ENCODE assay signal across 9 cellular contexts in the genomic region with DNA sequence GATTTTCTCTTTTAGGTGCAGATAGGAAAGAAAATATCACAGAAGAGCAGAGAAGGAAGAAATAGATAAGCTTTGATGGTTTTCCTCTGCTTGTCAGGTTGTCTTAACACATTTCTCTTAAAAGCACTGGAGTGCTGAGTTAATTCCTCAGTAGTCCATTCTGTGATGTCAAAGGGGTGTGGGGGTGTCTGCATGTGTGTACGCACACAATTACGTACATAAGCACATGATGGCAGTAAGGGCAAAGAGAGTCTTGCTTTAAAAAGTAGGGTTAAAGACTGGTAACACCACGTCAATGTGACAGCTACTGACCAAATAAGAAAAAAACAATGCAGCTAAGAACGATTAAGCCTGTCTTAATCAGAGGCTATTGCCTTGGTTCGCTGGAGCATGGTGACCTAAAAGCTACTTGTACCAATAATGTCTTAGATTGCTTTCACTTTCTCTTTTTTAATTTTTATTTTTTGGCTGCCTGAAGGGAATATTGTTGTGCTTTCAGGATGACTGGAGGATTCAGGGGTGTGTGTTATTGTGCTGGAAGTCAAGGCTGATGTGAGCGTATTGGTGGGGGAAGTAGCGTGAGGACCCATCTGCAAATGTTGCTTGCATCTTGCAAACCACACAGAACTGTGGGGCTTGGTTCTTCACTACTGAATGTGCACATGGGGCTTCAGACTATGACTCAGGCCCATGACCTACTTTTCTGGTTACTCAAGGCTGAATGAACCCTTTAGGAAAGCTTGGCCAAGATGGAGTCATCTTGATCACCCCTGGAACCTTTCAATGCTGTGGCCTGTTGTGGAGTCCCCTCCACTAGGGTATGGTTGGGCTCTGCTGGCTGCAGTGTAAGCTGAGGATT.
A peak's percentile ranks its signal among the peaks of the same experiment; 100 is the strongest.
DNase-seq lines count a peak whose midpoint lies in the region; ATAC-seq lines count a peak whose summit lies in the region.
"Had no signal": no experiment of that assay in that cellular context is flagged by ENCODE, and none has a peak within 500 bp of the region (broad histone marks: within the 10 kb centered on the region; RNA-seq: fewer than 3 reads in every experiment).

No MANE protein-coding gene starts in this region.

- peak; percentile 55 for DNase-seq in AG08396 (ENCODE audit: low spot score)
- DNase-seq in activated naive CD8-positive, alpha-beta T cell treated with anti-CD3 and anti-CD28 coated beads, Interleukin-2, amount 50 U/mL, for 24 hours = no peak
- peak; percentile 23 for DNase-seq in left kidney (ENCODE audit: low read depth, low spot score)
- no peak for DNase-seq in DMS114 treated with DMSO at 0.1 percent for 48 hours (lab: John Stamatoyannopoulos, UW; ENCODE audit: unreplicated experiment)
- no peak for DNase-seq in NCI-H748 (lab: John Stamatoyannopoulos, UW; ENCODE audit: unreplicated experiment)
- DNase-seq in DMS153 (lab: John Stamatoyannopoulos, UW) = no peak
- DNase-seq in NCI-H2081 (lab: John Stamatoyannopoulos, UW) = no peak

- peak; percentile 57 for ATAC-seq in GM19397 (IDR thresholded peaks at IDR 0.05; ENCODE audit: unreplicated experiment)
- peak; percentile 81 for ATAC-seq in activated naive CD8-positive, alpha-beta T cell treated with anti-CD3 and anti-CD28 coated beads, Interleukin-2, amount 50 U/mL, for 24 hours
- ATAC-seq: HepG2 had no signal

- H3K9me3 Mint-ChIP-seq in activated naive CD8-positive, alpha-beta T cell treated with anti-CD3 and anti-CD28 coated beads, Interleukin-2, amount 50 U/mL, for 24 hours = no peaks in the 10 kb centered on the region

- H3K36me3 Mint-ChIP-seq in activated naive CD8-positive, alpha-beta T cell treated with anti-CD3 and anti-CD28 coated beads, Interleukin-2, amount 50 U/mL, for 24 hours (ENCODE audit: low read depth) = no peaks in the 10 kb centered on the region

- no peak overlapping the region for H3K27ac Mint-ChIP-seq in activated naive CD8-positive, alpha-beta T cell treated with anti-CD3 and anti-CD28 coated beads, Interleukin-2, amount 50 U/mL, for 24 hours

- H3K4me3 Mint-ChIP-seq in activated naive CD8-positive, alpha-beta T cell treated with anti-CD3 and anti-CD28 coated beads, Interleukin-2, amount 50 U/mL, for 24 hours = peak overlapping the region; percentile 31

- H3K4me1 Mint-ChIP-seq in activated naive CD8-positive, alpha-beta T cell treated with anti-CD3 and anti-CD28 coated beads, Interleukin-2, amount 50 U/mL, for 24 hours = peaks cover 7% of the 10 kb centered on the region

- no peaks in the 10 kb centered on the region for H3K27me3 Mint-ChIP-seq in activated naive CD8-positive, alpha-beta T cell treated with anti-CD3 and anti-CD28 coated beads, Interleukin-2, amount 50 U/mL, for 24 hours

Comparison
In these comparisons a context has a peak if more than half of its experiments do, and no peak if none do; other contexts are left out.
1. DNase-seq: peak in AG08396 (single experiment) and left kidney (single experiment); none in activated naive CD8-positive, alpha-beta T cell treated with anti-CD3 and anti-CD28 coated beads, Interleukin-2, amount 50 U/mL, for 24 hours (single experiment), DMS114 treated with DMSO at 0.1 percent for 48 hours (single experiment), NCI-H748 (single experiment), DMS153 (single experiment) and NCI-H2081 (0 of 2).